ENCODE assay signal across 17 cellular contexts in genomic region chr22:32874330-32874729, GRCh38.
A peak's percentile ranks its signal among the peaks of the same experiment; 100 is the strongest.
DNase-seq lines count a peak whose midpoint lies in the region; ATAC-seq and TF ChIP-seq lines count a peak whose summit lies in the region.
"Had no signal": no experiment of that assay in that cellular context is flagged by ENCODE, and none has a peak within 500 bp of the region (broad histone marks: within the 10 kb centered on the region; RNA-seq: fewer than 3 reads in every experiment).

No MANE protein-coding gene starts in this region.

- H3K4me3 ChIP-seq in BLaER1 (no peak overlapping the region), lower lobe of right lung (no peak overlapping the region)
- H3K4me3 ChIP-seq in BLaER1 treated with 17β-estradiol and CSF1 and Interleukin-3, amounts not matched to agents 10 nM and 100 nM, result no peak overlapping the region

- H3K27me3 ChIP-seq in BLaER1 (no peaks in the 10 kb centered on the region), lower lobe of right lung (ENCODE audit: low read depth) (no peaks in the 10 kb centered on the region)
- H3K27me3 ChIP-seq in BLaER1 treated with 17β-estradiol and CSF1 and Interleukin-3, amounts not matched to agents 10 nM and 100 nM, result no peaks in the 10 kb centered on the region
- H3K27me3 ChIP-seq: BE2C had no signal

- peak; percentile 40 for DNase-seq in NCI-H524 treated with DMSO at 0.1 percent for 48 hours (lab: John Stamatoyannopoulos, UW)
- DNase-seq in lower lobe of right lung, result no peak
- DNase-seq in CD1c-positive myeloid dendritic cell (ENCODE audit: extremely low spot score), result no peak
- DNase-seq in NCI-H2107 treated with DMSO at 0.1 percent for 48 hours (lab: John Stamatoyannopoulos, UW; ENCODE audit: unreplicated experiment), result no peak
- DNase-seq: ACHN; BE2C; Calu3; CD8-positive, alpha-beta T cell; DMS79 treated with DMSO at 0.1 percent for 48 hours; GF-D8; GOT3; H7 had no signal

- no peaks in the 10 kb centered on the region for H4K20me1 ChIP-seq in BLaER1
- no peaks in the 10 kb centered on the region; a peak in 1 of 22 replicates for H4K20me1 ChIP-seq in BLaER1 treated with 17β-estradiol and CSF1 and Interleukin-3, amounts not matched to agents 10 nM and 100 nM

- H3K9ac ChIP-seq in BLaER1, result peak overlapping the region; percentile 39; the same call in 1 of the 2 replicates
- no peak overlapping the region for H3K9ac ChIP-seq in BLaER1 treated with 17β-estradiol and CSF1 and Interleukin-3, amounts not matched to agents 10 nM and 100 nM

- peak overlapping the region; percentile 84 for H3K27ac ChIP-seq in BLaER1
- peak overlapping the region in 2 of 11 experiments; percentile 12 to 56; a peak in 2 of 22 replicates for H3K27ac ChIP-seq in BLaER1 treated with 17β-estradiol and CSF1 and Interleukin-3, amounts not matched to agents 10 nM and 100 nM
- H3K27ac ChIP-seq in lower lobe of right lung, result no peak overlapping the region

- no peaks in the 10 kb centered on the region for H3K9me3 ChIP-seq in BLaER1
- no peaks in the 10 kb centered on the region for H3K9me3 ChIP-seq in BLaER1 treated with 17β-estradiol and CSF1 and Interleukin-3, amounts not matched to agents 10 nM and 100 nM (replicated peaks in 1 of 11)
- no peaks in the 10 kb centered on the region for H3K9me3 ChIP-seq in lower lobe of right lung
- H3K9me3 ChIP-seq: BE2C had no signal

- peak; percentile 62 to 84 for ATAC-seq in lower lobe of right lung
- no peak for ATAC-seq in HG03571 (IDR thresholded peaks at IDR 0.05; ENCODE audit: unreplicated experiment)
- ATAC-seq: CD8-positive, alpha-beta T cell; HCT116; HepG2 had no signal

- TF ChIP-seq CTCF in lower lobe of right lung (IDR thresholded peaks at IDR 0.05), result no peak

- intact Hi-C loops in lower lobe of right lung (cut with DNase I), result no loop called here

- H3K36me3 ChIP-seq in BLaER1 (no peaks in the 10 kb centered on the region), lower lobe of right lung (no peaks in the 10 kb centered on the region)
- H3K36me3 ChIP-seq in BLaER1 treated with 17β-estradiol and CSF1 and Interleukin-3, amounts not matched to agents 10 nM and 100 nM, result no peaks in the 10 kb centered on the region
- H3K36me3 ChIP-seq: BE2C had no signal

- H3K4me1 ChIP-seq in BLaER1 (peaks cover 93% of the 10 kb centered on the region), lower lobe of right lung (peaks cover 8% of the 10 kb centered on the region)
- H3K4me1 ChIP-seq in BLaER1 treated with 17β-estradiol and CSF1 and Interleukin-3, amounts not matched to agents 10 nM and 100 nM, result peaks cover 6 to 80% (median 39%) of the 10 kb centered on the region in 10 experiments; a peak in 17 of 20 replicates

- peak overlapping the region; percentile 77 for H3K4me2 ChIP-seq in BLaER1
- peak overlapping the region in 10 of 11 experiments; percentile 12 to 89 (median 68); a peak in 19 of 22 replicates for H3K4me2 ChIP-seq in BLaER1 treated with 17β-estradiol and CSF1 and Interleukin-3, amounts not matched to agents 10 nM and 100 nM
